In the genomic region with DNA sequence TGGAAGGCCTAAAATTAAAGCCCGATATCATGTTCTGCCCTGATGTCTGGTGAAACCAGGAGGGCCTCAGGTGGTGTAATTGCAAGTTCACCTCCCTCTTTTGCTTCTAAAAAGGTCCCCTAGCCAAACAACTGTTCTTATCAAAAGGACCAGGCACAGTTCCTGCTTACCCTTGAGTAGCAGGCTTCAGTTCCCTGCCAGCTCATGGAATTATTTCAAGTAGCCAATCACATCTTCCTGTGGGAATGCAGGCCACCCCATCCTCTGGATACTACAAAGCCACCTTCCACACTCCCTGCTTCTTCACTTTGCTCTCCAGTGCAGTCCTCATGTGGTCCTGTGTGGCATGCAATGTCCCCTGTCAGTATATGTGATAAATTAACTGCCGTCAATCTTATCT, we compare ENCODE assay signal across 30 cellular contexts.
"Had no signal": no experiment of that assay in that cellular context is flagged by ENCODE, and none has a peak within 500 bp of the region (broad histone marks: within the 10 kb centered on the region; RNA-seq: fewer than 3 reads in every experiment).

No MANE protein-coding gene starts in this region.

- H3K27ac Mint-ChIP-seq: naive B cell; naive thymus-derived CD8-positive, alpha-beta T cell; natural killer cell treated with Interleukin-12 subunit alpha and Interleukin-12 subunit beta and Interleukin-15 and Interleukin-18, amount 100 ng/mL, for 72 hours; nephron progenitor cell; neural progenitor cell; stimulated activated memory B cell treated with anti-CD40 and anti-IgM and Interleukin-4, amounts not matched to agents 10 μg/mL and 1 μg/mL and 100 μg/mL, for 72 hours; stimulated activated naive CD8-positive, alpha-beta T cell treated with anti-CD3 and anti-CD28 coated beads, Interleukin-15, amount 100 ng/mL, for 72 hours; type B pancreatic cell had no signal

- H3K4me1 Mint-ChIP-seq: naive B cell; naive thymus-derived CD8-positive, alpha-beta T cell; nephron progenitor cell; neural progenitor cell; stimulated activated memory B cell treated with anti-CD40 and anti-IgM and Interleukin-4, amounts not matched to agents 10 μg/mL and 1 μg/mL and 100 μg/mL, for 72 hours; stimulated activated naive CD8-positive, alpha-beta T cell treated with anti-CD3 and anti-CD28 coated beads, Interleukin-15, amount 100 ng/mL, for 72 hours had no signal

- H3K36me3 Mint-ChIP-seq: naive B cell; naive thymus-derived CD8-positive, alpha-beta T cell; natural killer cell treated with Interleukin-12 subunit alpha and Interleukin-12 subunit beta and Interleukin-15 and Interleukin-18, amount 100 ng/mL, for 72 hours; neural progenitor cell; stimulated activated memory B cell treated with anti-CD40 and anti-IgM and Interleukin-4, amounts not matched to agents 10 μg/mL and 1 μg/mL and 100 μg/mL, for 72 hours; type B pancreatic cell had no signal

- H3K27me3 Mint-ChIP-seq: naive B cell; naive thymus-derived CD8-positive, alpha-beta T cell; natural killer cell treated with Interleukin-12 subunit alpha and Interleukin-12 subunit beta and Interleukin-15 and Interleukin-18, amount 100 ng/mL, for 72 hours; stimulated activated memory B cell treated with anti-CD40 and anti-IgM and Interleukin-4, amounts not matched to agents 10 μg/mL and 1 μg/mL and 100 μg/mL, for 72 hours; stimulated activated naive CD8-positive, alpha-beta T cell treated with anti-CD3 and anti-CD28 coated beads, Interleukin-15, amount 100 ng/mL, for 72 hours; type B pancreatic cell had no signal

- H3K27me3 ChIP-seq: neural progenitor cell, pancreas, right atrium auricular region, right lobe of liver, sigmoid colon, suprapubic skin, testis, tibial artery, transverse colon, upper lobe of right lung, uterus had no signal

- DNase-seq: naive B cell; naive thymus-derived CD8-positive, alpha-beta T cell; nephron progenitor cell; occipital lobe; pancreas; retina; right lobe of liver; sigmoid colon; small intestine; stimulated activated CD4-positive, alpha-beta T cell treated with anti-CD3 and anti-CD28 coated beads, Interleukin-15, amount 100 ng/mL, for 24 hours; stimulated activated CD4-positive, alpha-beta T cell treated with anti-CD3 and anti-CD28 coated beads, Interleukin-2, amount 100 ng/mL, for 24 hours; stimulated activated CD4-positive, alpha-beta T cell treated with anti-CD3 and anti-CD28 coated beads, Interleukin-4, amount 100 ng/mL, for 1 hour; stimulated activated CD4-positive, alpha-beta T cell treated with anti-CD3 and anti-CD28 coated beads, Interleukin-4, amount 100 ng/mL, for 4 hours; stimulated activated CD8-positive, alpha-beta memory T cell treated with anti-CD3 and anti-CD28 coated beads, Interleukin-4, amount 100 ng/mL, for 48 hours; stimulated activated naive CD4-positive, alpha-beta T cell; stimulated activated naive CD8-positive, alpha-beta T cell treated with anti-CD3 and anti-CD28 coated beads, Interleukin-15, amount 100 ng/mL, for 72 hours; stimulated activated naive CD8-positive, alpha-beta T cell treated with anti-CD3 and anti-CD28 coated beads, Interleukin-15, Interleukin-2, amounts not matched to agents 100 U/mL and 50 U/mL, for 24 hours; substantia nigra; testis; tibial artery; transverse colon; upper lobe of right lung; uterus had no signal

- H3K9me3 Mint-ChIP-seq: stimulated activated memory B cell treated with anti-CD40 and anti-IgM and Interleukin-4, amounts not matched to agents 10 μg/mL and 1 μg/mL and 100 μg/mL, for 72 hours had no signal

- H3K9me3 ChIP-seq: pancreas, prostate gland, right atrium auricular region, right lobe of liver, suprapubic skin, testis, tibial artery, transverse colon, upper lobe of right lung, uterus had no signal

- H3K4me3 ChIP-seq: neural progenitor cell, pancreas, prostate gland, right atrium auricular region, right lobe of liver, sigmoid colon, suprapubic skin, testis, tibial artery, transverse colon, upper lobe of right lung, uterus had no signal

- ATAC-seq: naive thymus-derived CD8-positive, alpha-beta T cell; natural killer cell treated with Interleukin-12 subunit alpha and Interleukin-12 subunit beta and Interleukin-15 and Interleukin-18, amount 100 ng/mL, for 72 hours; pancreas; right lobe of liver; stimulated activated memory B cell treated with anti-CD40 and anti-IgM and Interleukin-4, amounts not matched to agents 10 μg/mL and 1 μg/mL and 100 μg/mL, for 72 hours; stimulated activated naive CD8-positive, alpha-beta T cell treated with anti-CD3 and anti-CD28 coated beads, Interleukin-15, amount 100 ng/mL, for 72 hours; stimulated activated naive CD8-positive, alpha-beta T cell treated with anti-CD3 and anti-CD28 coated beads, Interleukin-15, Interleukin-2, amounts not matched to agents 100 U/mL and 50 U/mL, for 24 hours; upper lobe of right lung had no signal

- H3K4me3 Mint-ChIP-seq: naive B cell; naive thymus-derived CD8-positive, alpha-beta T cell; natural killer cell treated with Interleukin-12 subunit alpha and Interleukin-12 subunit beta and Interleukin-15 and Interleukin-18, amount 100 ng/mL, for 72 hours; nephron progenitor cell; neural progenitor cell; stimulated activated memory B cell treated with anti-CD40 and anti-IgM and Interleukin-4, amounts not matched to agents 10 μg/mL and 1 μg/mL and 100 μg/mL, for 72 hours; stimulated activated naive CD8-positive, alpha-beta T cell treated with anti-CD3 and anti-CD28 coated beads, Interleukin-15, amount 100 ng/mL, for 72 hours; type B pancreatic cell had no signal

- H3K27ac ChIP-seq: neural progenitor cell, pancreas, prostate gland, right atrium auricular region, right lobe of liver, sigmoid colon, suprapubic skin, testis, tibial artery, transverse colon, upper lobe of right lung, uterus had no signal

- H3K4me1 ChIP-seq: neural progenitor cell, pancreas, prostate gland, right atrium auricular region, right lobe of liver, sigmoid colon, suprapubic skin, testis, tibial artery, transverse colon, upper lobe of right lung, uterus had no signal
